ENCODE assay signal across 23 cellular contexts in the genomic region with DNA sequence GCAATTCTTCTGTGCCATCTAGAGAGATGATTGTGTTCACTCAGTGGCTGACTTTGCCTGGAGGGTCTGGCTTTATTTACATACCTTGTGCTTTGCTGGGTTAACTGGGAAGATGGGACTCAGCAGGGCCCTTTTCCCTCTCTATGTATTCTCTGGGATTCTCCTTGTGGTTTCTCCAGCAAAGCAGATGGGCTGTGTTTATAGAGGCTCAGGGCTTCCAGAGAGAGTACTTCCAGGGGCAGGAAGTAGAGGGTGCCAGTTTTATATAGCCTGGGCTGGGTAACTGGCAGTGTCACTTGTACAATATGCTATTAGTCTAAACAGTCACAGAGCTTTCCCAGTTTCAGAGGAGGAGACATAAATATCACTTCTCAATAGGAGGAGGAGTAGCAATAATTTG.
"Had no signal": no experiment of that assay in that cellular context is flagged by ENCODE, and none has a peak within 500 bp of the region (broad histone marks: within the 10 kb centered on the region; RNA-seq: fewer than 3 reads in every experiment).

No MANE protein-coding gene starts in this region.

- H3K36me3 Mint-ChIP-seq: activated naive CD8-positive, alpha-beta T cell treated with anti-CD3 and anti-CD28 coated beads for 36 hours; T-cell had no signal

- H3K27ac Mint-ChIP-seq: activated B cell treated with CpG ODN at 0.5 μM for 24 hours; activated CD4-positive, alpha-beta T cell treated with anti-CD3 and anti-CD28 coated beads, Interleukin-2, amount 10 ng/mL, durations not matched to agents 24 days and 14 days; activated naive CD8-positive, alpha-beta T cell treated with anti-CD3 and anti-CD28 coated beads for 36 hours; T-cell had no signal

- H3K4me3 Mint-ChIP-seq: activated B cell treated with CpG ODN at 0.5 μM for 24 hours; activated CD4-positive, alpha-beta T cell treated with anti-CD3 and anti-CD28 coated beads, Interleukin-2, amount 10 ng/mL, durations not matched to agents 24 days and 14 days; activated naive CD8-positive, alpha-beta T cell treated with anti-CD3 and anti-CD28 coated beads for 36 hours; activated T-cell treated with anti-CD3 and anti-CD28 coated beads, Interleukin-2, amount 50 U/mL, for 4 hours; T-cell had no signal

- H3K4me1 Mint-ChIP-seq: activated B cell treated with CpG ODN at 0.5 μM for 24 hours; activated CD4-positive, alpha-beta T cell treated with anti-CD3 and anti-CD28 coated beads, Interleukin-2, amount 10 ng/mL, durations not matched to agents 24 days and 14 days; activated naive CD8-positive, alpha-beta T cell treated with anti-CD3 and anti-CD28 coated beads for 36 hours; T-cell had no signal

- ATAC-seq: activated T-cell treated with anti-CD3 and anti-CD28 coated beads, Interleukin-2, amount 50 U/mL, for 4 hours; Panc1; Right ventricle myocardium inferior; T-cell had no signal

- DNase-seq: activated B cell treated with CpG ODN at 0.5 μM for 24 hours; activated CD4-positive, alpha-beta T cell treated with anti-CD3 and anti-CD28 coated beads for 1 hour; activated CD4-positive, alpha-beta T cell treated with anti-CD3 and anti-CD28 coated beads, Interleukin-2, amount 10 ng/mL, durations not matched to agents 24 days and 14 days; activated CD4-positive, alpha-beta T cell treated with anti-CD3 and anti-CD28 coated beads, Interleukin-2, amount 50 U/mL, for 48 hours; activated effector memory CD4-positive, alpha-beta T cell treated with anti-CD3 and anti-CD28 coated beads, Interleukin-2, amount 50 U/mL, for 16 hours; activated naive CD4-positive, alpha-beta T cell treated with Interleukin-2 at 50 U/mL for 16 hours; activated naive CD8-positive, alpha-beta T cell treated with anti-CD3 and anti-CD28 coated beads for 36 hours; activated T-cell treated with anti-CD3 and anti-CD28 coated beads, Interleukin-2, amount 50 U/mL, for 4 hours; brain microvascular endothelial cell; Kasumi-1; NCI-H1105 treated with DMSO at 0.1 percent for 48 hours; NCI-H1436 treated with DMSO at 0.1 percent for 48 hours; NCI-H1930; NCI-H524 treated with DMSO at 0.1 percent for 48 hours; NCI-H82; NK-92 treated with Interleukin-12 subunit alpha and Interleukin-12 subunit beta, amount 100 ng/mL, for 24 hours; OCI-M1; RPMI8226; T-cell; T-helper 2 cell; T1000 had no signal

- H3K9me3 Mint-ChIP-seq: activated B cell treated with CpG ODN at 0.5 μM for 24 hours; activated naive CD8-positive, alpha-beta T cell treated with anti-CD3 and anti-CD28 coated beads for 36 hours had no signal

- H3K27me3 Mint-ChIP-seq: activated B cell treated with CpG ODN at 0.5 μM for 24 hours; activated CD4-positive, alpha-beta T cell treated with anti-CD3 and anti-CD28 coated beads, Interleukin-2, amount 10 ng/mL, durations not matched to agents 24 days and 14 days; activated naive CD8-positive, alpha-beta T cell treated with anti-CD3 and anti-CD28 coated beads for 36 hours; T-cell had no signal
